In genomic region chr19:56917998-56918397, GRCh38 we compare ENCODE assay signal across 17 cellular contexts.
DNase-seq lines count a peak whose midpoint lies in the region; ATAC-seq and TF ChIP-seq lines count a peak whose summit lies in the region.
"Had no signal": no experiment of that assay in that cellular context is flagged by ENCODE, and none has a peak within 500 bp of the region (broad histone marks: within the 10 kb centered on the region; RNA-seq: fewer than 3 reads in every experiment).

No MANE protein-coding gene starts in this region.

- peak in 3 of 6 experiments; percentile 12 to 28 (median 27) for TF ChIP-seq CTCF in adrenal gland (IDR thresholded peaks at IDR 0.05)
- peak in 2 of 3 experiments; percentile 14 to 17 for TF ChIP-seq CTCF in testis (IDR thresholded peaks at IDR 0.05)
- no peak for TF ChIP-seq CTCF in RWPE1 (conservative IDR thresholded peaks at IDR 0.05; ENCODE audit: low read depth)

- POLR2A ChIA-PET in RWPE1 (lab: Yijun Ruan, JAX; ENCODE audit: low non-redundant PET), result no interaction called here

- H3K4me1 ChIP-seq in adrenal gland (replicated peaks in 1 of 2) (peaks cover 10 to 29% of the 10 kb centered on the region in 2 donors), testis (peaks cover 40% of the 10 kb centered on the region)

- H3K9me3 ChIP-seq in adrenal gland (replicated peaks in 1 of 3) (no peaks in the 10 kb centered on the region), testis (no peaks in the 10 kb centered on the region)

- WGBS in adrenal gland, 4 donors, result 34 to 43% (median 36%) methylated on average over 6 of the region's 6 CpGs
- 43 to 52% methylated on average over 6 of the region's 6 CpGs for WGBS in testis, 2 donors

- DNase-seq in NCI-H2227 (lab: John Stamatoyannopoulos, UW; ENCODE audit: unreplicated experiment), result peak; percentile 49
- DNase-seq in NCI-H2227 treated with DMSO at 0.1 percent for 48 hours (lab: John Stamatoyannopoulos, UW), result no peak
- peak in 1 of 7 donors; percentile 21 for DNase-seq in adrenal gland
- DNase-seq in inferior parietal cortex (ENCODE audit: extremely low spot score), result peak; percentile 21
- peak; percentile 29 for DNase-seq in testis
- DNase-seq in RWPE1 (ENCODE audit: low spot score), result no peak
- DNase-seq in retina, result no peak
- DNase-seq in Right ventricle myocardium inferior (ENCODE audit: missing footprints), result no peak
- DNase-seq: CD8-positive, alpha-beta T cell; GDM1; NCI-H1417; NCI-H187; NCI-H510A; NCI-H748 treated with DMSO at 0.1 percent for 48 hours; PC-9 had no signal

- H3K4me3 ChIP-seq in adrenal gland (peak overlapping the region in 1 of 4 donors; percentile 20), testis (no peak overlapping the region)
- H3K4me3 ChIP-seq: PC-9 had no signal

- peak overlapping the region in 4 of 5 donors; percentile 10 to 88 (median 70) for H3K27ac ChIP-seq in adrenal gland
- peak overlapping the region in 1 of 2 donors; percentile 65 for H3K27ac ChIP-seq in testis
- no peak overlapping the region for H3K27ac ChIP-seq in RWPE1
- H3K27ac ChIP-seq: 22Rv1, PC-9 had no signal

- H3K27me3 ChIP-seq in adrenal gland (no peaks in the 10 kb centered on the region), testis (no peaks in the 10 kb centered on the region)

- TF ChIP-seq POLR2A in adrenal gland (IDR thresholded peaks at IDR 0.05), result no peak
- no peak for TF ChIP-seq POLR2A in testis (IDR thresholded peaks at IDR 0.05)

- ATAC-seq in Right ventricle myocardium inferior, result no peak
- ATAC-seq: CD8-positive, alpha-beta T cell; HCT116 had no signal

- H3K36me3 ChIP-seq in adrenal gland (replicated peaks in 1 of 2) (no peaks in the 10 kb centered on the region), testis (ENCODE audit: low read depth, missing control alignments) (no peaks in the 10 kb centered on the region)

- CTCF ChIA-PET in RWPE1 (lab: Yijun Ruan, JAX), result interaction anchor here (0.7 kb wide), 1 partner anchor 111 kb away, joined by 3 read pairs; no protein-coding TSS in a partner anchor

- intact Hi-C loops in adrenal gland (cut with DNase I), result no loop called here
- intact Hi-C loops in testis (cut with DNase I; ENCODE audit: low total_unique reads), result no loop called here
- intact Hi-C loops in Right ventricle myocardium inferior (cut with DNase I), result no loop called here

Comparison
In these comparisons a context has a peak if more than half of its experiments do, and no peak if none do; other contexts are left out.
1. DNase-seq: peak in NCI-H2227 (single experiment), inferior parietal cortex (single experiment) and testis (single experiment); none in NCI-H2227 treated with DMSO at 0.1 percent for 48 hours (single experiment), RWPE1 (single experiment), retina (single experiment) and Right ventricle myocardium inferior (single experiment).